Comparison of ENCODE assay signal across 11 cellular contexts in the genomic region with DNA sequence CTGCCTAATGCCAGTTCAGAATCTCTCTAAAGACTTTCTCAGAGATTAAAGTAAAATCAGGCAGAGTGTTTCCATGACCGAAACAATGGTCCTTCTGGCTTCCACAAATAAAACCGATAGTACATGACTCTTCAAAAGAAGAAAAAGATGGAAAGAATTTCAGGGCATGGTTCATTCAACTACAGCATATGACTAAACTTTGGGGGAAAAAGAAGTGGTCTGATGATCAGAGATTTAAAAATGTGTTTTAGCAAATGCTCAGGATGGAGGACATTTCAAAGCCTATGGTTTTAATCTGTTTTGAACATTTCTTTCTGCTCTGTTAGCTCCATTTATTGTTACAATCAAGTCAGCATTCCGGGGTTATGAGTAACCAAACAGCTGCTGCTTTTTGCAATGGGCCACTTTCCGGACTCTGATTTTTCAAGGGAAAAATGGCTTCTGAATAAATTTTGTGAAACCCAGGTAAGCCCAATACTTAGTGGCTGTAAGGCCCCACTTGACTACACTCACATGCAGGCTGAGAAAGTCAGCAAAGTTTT.
DNase-seq lines count a peak whose midpoint lies in the region; ATAC-seq, FAIRE-seq and TF ChIP-seq lines count a peak whose summit lies in the region.
"Had no signal": no experiment of that assay in that cellular context is flagged by ENCODE, and none has a peak within 500 bp of the region (broad histone marks: within the 10 kb centered on the region; RNA-seq: fewer than 3 reads in every experiment).

No MANE protein-coding gene starts in this region.

- peaks cover 42% of the 10 kb centered on the region for H3K4me1 Mint-ChIP-seq in chondrocyte (ENCODE audit: low read depth)

- H3K9me3 ChIP-seq in iPS-20b (ENCODE audit: insufficient read depth, low read depth, low read length) (no peaks in the 10 kb centered on the region), smooth muscle cell (replicated peaks; ENCODE audit: low read depth) (no peaks in the 10 kb centered on the region)

- no peaks in the 10 kb centered on the region for H3K36me3 ChIP-seq in iPS-20b (ENCODE audit: insufficient read depth, low read depth, low read length)
- no peaks in the 10 kb centered on the region for H3K36me3 ChIP-seq in smooth muscle cell (ENCODE audit: low read depth)

- no peak for TF ChIP-seq CTCF in chondrocyte (IDR thresholded peaks at IDR 0.05)
- TF ChIP-seq CTCF in smooth muscle cell (IDR thresholded peaks at IDR 0.05; ENCODE audit: borderline replicate concordance, insufficient read depth, poor library complexity, severe bottlenecking), result no peak

- H4K20me1 ChIP-seq in smooth muscle cell (ENCODE audit: low read depth), result no peaks in the 10 kb centered on the region

- peak overlapping the region; percentile 96 for H3K27ac Mint-ChIP-seq in chondrocyte (ENCODE audit: unreplicated experiment)

- no peak overlapping the region for H3K27ac ChIP-seq in iPS-20b (ENCODE audit: low read length)
- H3K27ac ChIP-seq in smooth muscle cell (ENCODE audit: low read depth), result peak overlapping the region; percentile 98

- H3K9ac ChIP-seq in iPS-20b (ENCODE audit: low read depth, low read length) (peak overlapping the region; percentile 49; the same call in 1 of the 2 replicates), smooth muscle cell (ENCODE audit: low read depth) (peak overlapping the region; percentile 87)

- H3K4me3 Mint-ChIP-seq in chondrocyte (ENCODE audit: unreplicated experiment), result peak overlapping the region; percentile 29

- peaks cover 2% of the 10 kb centered on the region for H3K9me3 Mint-ChIP-seq in chondrocyte (ENCODE audit: low read depth)

- H3F3A ChIP-seq in smooth muscle cell (ENCODE audit: low read depth), result peaks cover 20% of the 10 kb centered on the region

- no peaks in the 10 kb centered on the region for H3K27me3 Mint-ChIP-seq in chondrocyte (ENCODE audit: low read depth)

- H3K36me3 Mint-ChIP-seq in chondrocyte (ENCODE audit: low read depth), result no peaks in the 10 kb centered on the region

- DNase-seq in LHCN-M2 (ENCODE audit: low read depth), result peak; percentile 89
- no peak for DNase-seq in chondrocyte (ENCODE audit: low spot score)
- DNase-seq in smooth muscle cell (lab: John Stamatoyannopoulos, UW; ENCODE audit: unreplicated experiment), result no peak
- DNase-seq in GM12892 (ENCODE audit: insufficient read length), result no peak
- DNase-seq: activated CD8-positive, alpha-beta memory T cell treated with anti-CD3 and anti-CD28 coated beads, Interleukin-2, amount 50 U/mL, for 4 hours; SIG-M5; stimulated activated naive CD4-positive, alpha-beta T cell had no signal

- WGBS in smooth muscle cell (ENCODE audit: low lambda C conversion rate), result 10% methylated on average over 4 of the region's 4 CpGs

- no peak overlapping the region for H3K4me3 ChIP-seq in iPS-20b (ENCODE audit: low read length)
- H3K4me3 ChIP-seq in smooth muscle cell, result no peak overlapping the region

- peak overlapping the region; percentile 46 for H2AFZ ChIP-seq in smooth muscle cell (ENCODE audit: low read depth)

- no peak for FAIRE-seq in GM12892 (lab: Jason Lieb, UNC)

- peak overlapping the region; percentile 58 for H3K4me2 ChIP-seq in smooth muscle cell

- no peaks in the 10 kb centered on the region for H3K79me2 ChIP-seq in smooth muscle cell (ENCODE audit: low read depth)

- H3K27me3 ChIP-seq in iPS-20b (ENCODE audit: insufficient read depth, low read length) (no peaks in the 10 kb centered on the region), smooth muscle cell (ENCODE audit: low read depth) (no peaks in the 10 kb centered on the region)

- H3K4me1 ChIP-seq in iPS-20b (ENCODE audit: insufficient read depth, low read length), result peaks cover 8% of the 10 kb centered on the region; the same call in 1 of the 2 replicates
- peaks cover 28% of the 10 kb centered on the region for H3K4me1 ChIP-seq in smooth muscle cell (ENCODE audit: low read depth)

- ATAC-seq in GM21367 (IDR thresholded peaks at IDR 0.05; ENCODE audit: unreplicated experiment) (no peak), GM21576 (IDR thresholded peaks at IDR 0.05; ENCODE audit: unreplicated experiment) (no peak), HG03439 (IDR thresholded peaks at IDR 0.05; ENCODE audit: unreplicated experiment) (no peak)

- TF ChIP-seq POLR2A in GM12892 (IDR thresholded peaks at IDR 0.05; ENCODE audit: low read depth, low read length), result no peak
